In the genomic region with DNA sequence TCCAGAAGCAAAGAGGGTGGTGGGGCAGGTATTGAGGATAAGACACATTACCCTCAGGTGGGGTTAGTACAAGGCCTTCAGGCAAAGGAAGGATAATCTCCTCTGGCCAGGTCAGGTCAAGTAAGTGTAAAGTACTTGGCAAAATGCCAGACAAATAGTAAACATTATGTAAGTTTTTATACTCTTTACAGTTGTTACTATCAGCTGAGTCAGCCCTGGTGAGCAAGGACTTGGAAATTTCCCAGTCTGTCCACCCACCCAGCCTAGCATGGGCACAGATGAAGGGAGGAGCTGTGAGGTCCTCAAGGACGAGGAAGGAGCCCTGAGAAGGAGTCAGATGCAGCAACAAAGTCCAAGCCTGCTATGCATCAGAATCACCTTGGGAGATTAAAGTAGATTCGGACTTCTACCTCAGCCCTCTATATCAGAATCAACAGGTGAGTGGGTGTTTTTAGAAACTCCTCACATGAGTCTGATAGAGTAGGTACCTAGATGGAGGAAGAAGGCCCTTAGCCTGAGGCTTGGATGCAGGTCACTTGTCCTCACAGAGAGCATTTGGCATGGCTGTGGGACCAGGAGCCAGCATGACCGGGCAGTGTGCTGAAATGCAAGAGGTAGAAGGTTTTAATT, we compare ENCODE assay signal across 2 cellular contexts.
TF ChIP-seq lines count a peak whose summit lies in the region.

No MANE protein-coding gene starts in this region.

TF ChIP-seq in HepG2, 621 proteins besides CTCF, POLR2A, EP300 and RAD21:
- TF ChIP-seq LCORL (IDR thresholded peaks at IDR 0.05) (peak; percentile 95), LCORL (CRISPR knock-in tag; IDR thresholded peaks at IDR 0.05) (no peak), ZMYM2 (CRISPR knock-in tag; IDR thresholded peaks at IDR 0.05) (no peak)

TF ChIP-seq in K562, 482 proteins besides CTCF, POLR2A, EP300 and RAD21:
- TF ChIP-seq NFIX (CRISPR knock-in tag; IDR thresholded peaks at IDR 0.05; ENCODE audit: low read depth): peak; percentile 91
- no peak for TF ChIP-seq MLX (CRISPR knock-in tag; conservative IDR thresholded peaks at IDR 0.05)
- TF ChIP-seq CEBPZ (IDR thresholded peaks at IDR 0.05; ENCODE audit: borderline replicate concordance, low read depth, low read length): no peak
- TF ChIP-seq HMG20A (CRISPR knock-in tag; conservative IDR thresholded peaks at IDR 0.05): no peak
- TF ChIP-seq, protein P1, sequence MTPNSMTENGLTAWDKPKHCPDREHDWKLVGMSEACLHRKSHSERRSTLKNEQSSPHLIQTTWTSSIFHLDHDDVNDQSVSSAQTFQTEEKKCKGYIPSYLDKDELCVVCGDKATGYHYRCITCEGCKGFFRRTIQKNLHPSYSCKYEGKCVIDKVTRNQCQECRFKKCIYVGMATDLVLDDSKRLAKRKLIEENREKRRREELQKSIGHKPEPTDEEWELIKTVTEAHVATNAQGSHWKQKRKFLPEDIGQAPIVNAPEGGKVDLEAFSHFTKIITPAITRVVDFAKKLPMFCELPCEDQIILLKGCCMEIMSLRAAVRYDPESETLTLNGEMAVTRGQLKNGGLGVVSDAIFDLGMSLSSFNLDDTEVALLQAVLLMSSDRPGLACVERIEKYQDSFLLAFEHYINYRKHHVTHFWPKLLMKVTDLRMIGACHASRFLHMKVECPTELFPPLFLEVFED (CRISPR knock-in tag; conservative IDR thresholded peaks at IDR 0.05): no peak
- no peak for TF ChIP-seq MED1 (CRISPR knock-in tag; IDR thresholded peaks at IDR 0.05; ENCODE audit: borderline replicate concordance)
- no peak for TF ChIP-seq ZNF175 (CRISPR knock-in tag; IDR thresholded peaks at IDR 0.05; ENCODE audit: low read depth)
- no peak for TF ChIP-seq PML (IDR thresholded peaks at IDR 0.05; ENCODE audit: low read length)
- TF ChIP-seq NR1H2 (CRISPR knock-in tag; IDR thresholded peaks at IDR 0.05): no peak
- peak; percentile 96 for TF ChIP-seq NFIC (IDR thresholded peaks at IDR 0.05)
- TF ChIP-seq L3MBTL2 (IDR thresholded peaks at IDR 0.05): no peak
- TF ChIP-seq SRF (CRISPR knock-in tag; IDR thresholded peaks at IDR 0.05): no peak
- TF ChIP-seq NEUROD1 (IDR thresholded peaks at IDR 0.05; ENCODE audit: borderline replicate concordance, low read depth, low read length, partially characterized antibody): no peak
- no peak for TF ChIP-seq ELK1 (CRISPR knock-in tag; IDR thresholded peaks at IDR 0.05)
